Comparison of ENCODE assay signal across 28 cellular contexts in genomic region chr13:36108342-36108741, GRCh38. TPM values are rescaled to one million over a fixed set of nuclear protein-coding genes. Genes with fewer than 3 reads are reported as not detected.
"Had no signal": no experiment of that assay in that cellular context is flagged by ENCODE, and none has a peak within 500 bp of the region (broad histone marks: within the 10 kb centered on the region; RNA-seq: fewer than 3 reads in every experiment).

No MANE protein-coding gene starts in this region.

- H3K9me3 Mint-ChIP-seq: dendritic cell treated with granulocyte-macrophage colony-stimulating factor and Interleukin-4, amounts not matched to agents 40 ng/mL and 50 ng/mL, for 4 days; endodermal cell; nephron progenitor cell; stimulated activated naive B cell treated with anti-CD40 and anti-IgM and Interleukin-4, amounts not matched to agents 10 μg/mL and 1 μg/mL and 100 μg/mL, for 72 hours had no signal

- H3K36me3 Mint-ChIP-seq: immature natural killer cell; naive thymus-derived CD8-positive, alpha-beta T cell; stimulated activated naive B cell treated with anti-CD40 and anti-IgM and Interleukin-4, amounts not matched to agents 10 μg/mL and 1 μg/mL and 100 μg/mL, for 72 hours had no signal

- H3K27ac Mint-ChIP-seq: dendritic cell treated with granulocyte-macrophage colony-stimulating factor and Interleukin-4, amounts not matched to agents 40 ng/mL and 50 ng/mL, for 4 days; endodermal cell; immature natural killer cell; naive thymus-derived CD8-positive, alpha-beta T cell; nephron progenitor cell; progenitor cell of endocrine pancreas; stimulated activated naive B cell treated with anti-CD40 and anti-IgM and Interleukin-4, amounts not matched to agents 10 μg/mL and 1 μg/mL and 100 μg/mL, for 72 hours; stimulated activated naive CD8-positive, alpha-beta T cell treated with anti-CD3 and anti-CD28 coated beads, Interleukin-15, Interleukin-2, amounts not matched to agents 100 ng/mL and 50 ng/mL, for 24 hours had no signal

- H3K27me3 ChIP-seq: colonic mucosa, esophagus muscularis mucosa, foreskin keratinocyte, neutrophil, pancreas, right lobe of liver, tibial nerve, upper lobe of right lung, uterus had no signal

- H3K4me1 ChIP-seq: colonic mucosa, esophagus muscularis mucosa, foreskin keratinocyte, lower lobe of right lung, pancreas, right lobe of liver, tibial nerve, upper lobe of right lung had no signal

- H3K4me3 ChIP-seq: colonic mucosa, esophagus muscularis mucosa, left ventricle myocardium inferior, lower lobe of right lung, pancreas, right lobe of liver, thoracic aorta, tibial nerve, upper lobe of right lung, uterus had no signal

- DNase-seq: colonic mucosa; effector CD8-positive, alpha-beta T cell; endodermal cell; foreskin keratinocyte; hypothalamus; immature natural killer cell; islet precursor cell; kidney glomerular epithelial cell; left colon; left ventricle myocardium inferior; lower lobe of right lung; naive thymus-derived CD8-positive, alpha-beta T cell; nephron progenitor cell; pancreas; right lobe of liver; small intestine; stimulated activated CD4-positive, alpha-beta T cell treated with anti-CD3 and anti-CD28 coated beads, Interleukin-15, amount 100 ng/mL, for 24 hours; stimulated activated CD4-positive, alpha-beta T cell treated with anti-CD3 and anti-CD28 coated beads, Interleukin-2, amount 100 ng/mL, for 48 hours; stimulated activated naive B cell treated with anti-CD40 and anti-IgM and Interleukin-4, amounts not matched to agents 10 μg/mL and 1 μg/mL and 100 μg/mL, for 72 hours; upper lobe of right lung; uterus had no signal

- H3K4me1 Mint-ChIP-seq: endodermal cell; immature natural killer cell; naive thymus-derived CD8-positive, alpha-beta T cell; nephron progenitor cell; stimulated activated naive B cell treated with anti-CD40 and anti-IgM and Interleukin-4, amounts not matched to agents 10 μg/mL and 1 μg/mL and 100 μg/mL, for 72 hours had no signal

- H3K9me3 ChIP-seq: colonic mucosa, esophagus muscularis mucosa, left ventricle myocardium inferior, lower lobe of right lung, neutrophil, pancreas, right lobe of liver, thoracic aorta, tibial nerve, upper lobe of right lung, uterus had no signal

- H3K36me3 ChIP-seq: colonic mucosa, esophagus muscularis mucosa, left ventricle myocardium inferior, lower lobe of right lung, neutrophil, pancreas, right lobe of liver, thoracic aorta, tibial nerve, upper lobe of right lung, uterus had no signal

- H3K4me3 Mint-ChIP-seq: dendritic cell treated with granulocyte-macrophage colony-stimulating factor and Interleukin-4, amounts not matched to agents 40 ng/mL and 50 ng/mL, for 4 days; endodermal cell; immature natural killer cell; naive thymus-derived CD8-positive, alpha-beta T cell; nephron progenitor cell; stimulated activated naive B cell treated with anti-CD40 and anti-IgM and Interleukin-4, amounts not matched to agents 10 μg/mL and 1 μg/mL and 100 μg/mL, for 72 hours; stimulated activated naive CD8-positive, alpha-beta T cell treated with anti-CD3 and anti-CD28 coated beads, Interleukin-15, Interleukin-2, amounts not matched to agents 100 ng/mL and 50 ng/mL, for 24 hours had no signal

- H3K27ac ChIP-seq: colonic mucosa, esophagus muscularis mucosa, foreskin keratinocyte, left ventricle myocardium inferior, lower lobe of right lung, neutrophil, pancreas, right lobe of liver, thoracic aorta, tibial nerve, upper lobe of right lung, uterus had no signal

- H3K27me3 Mint-ChIP-seq: dendritic cell treated with granulocyte-macrophage colony-stimulating factor and Interleukin-4, amounts not matched to agents 40 ng/mL and 50 ng/mL, for 4 days; progenitor cell of endocrine pancreas; stimulated activated naive B cell treated with anti-CD40 and anti-IgM and Interleukin-4, amounts not matched to agents 10 μg/mL and 1 μg/mL and 100 μg/mL, for 72 hours; stimulated activated naive CD8-positive, alpha-beta T cell treated with anti-CD3 and anti-CD28 coated beads, Interleukin-15, Interleukin-2, amounts not matched to agents 100 ng/mL and 50 ng/mL, for 24 hours had no signal

RNA-seq across cellular contexts. Expression of gene DCLK1, which starts 22.8 kb away (rescaled TPM):
- total RNA-seq: naive thymus-derived CD8-positive, alpha-beta T cell had no signal
- polyA plus RNA-seq: foreskin keratinocyte; immature natural killer cell; naive thymus-derived CD8-positive, alpha-beta T cell had no signal
